ENCODE assay signal across 25 cellular contexts in the genomic region with DNA sequence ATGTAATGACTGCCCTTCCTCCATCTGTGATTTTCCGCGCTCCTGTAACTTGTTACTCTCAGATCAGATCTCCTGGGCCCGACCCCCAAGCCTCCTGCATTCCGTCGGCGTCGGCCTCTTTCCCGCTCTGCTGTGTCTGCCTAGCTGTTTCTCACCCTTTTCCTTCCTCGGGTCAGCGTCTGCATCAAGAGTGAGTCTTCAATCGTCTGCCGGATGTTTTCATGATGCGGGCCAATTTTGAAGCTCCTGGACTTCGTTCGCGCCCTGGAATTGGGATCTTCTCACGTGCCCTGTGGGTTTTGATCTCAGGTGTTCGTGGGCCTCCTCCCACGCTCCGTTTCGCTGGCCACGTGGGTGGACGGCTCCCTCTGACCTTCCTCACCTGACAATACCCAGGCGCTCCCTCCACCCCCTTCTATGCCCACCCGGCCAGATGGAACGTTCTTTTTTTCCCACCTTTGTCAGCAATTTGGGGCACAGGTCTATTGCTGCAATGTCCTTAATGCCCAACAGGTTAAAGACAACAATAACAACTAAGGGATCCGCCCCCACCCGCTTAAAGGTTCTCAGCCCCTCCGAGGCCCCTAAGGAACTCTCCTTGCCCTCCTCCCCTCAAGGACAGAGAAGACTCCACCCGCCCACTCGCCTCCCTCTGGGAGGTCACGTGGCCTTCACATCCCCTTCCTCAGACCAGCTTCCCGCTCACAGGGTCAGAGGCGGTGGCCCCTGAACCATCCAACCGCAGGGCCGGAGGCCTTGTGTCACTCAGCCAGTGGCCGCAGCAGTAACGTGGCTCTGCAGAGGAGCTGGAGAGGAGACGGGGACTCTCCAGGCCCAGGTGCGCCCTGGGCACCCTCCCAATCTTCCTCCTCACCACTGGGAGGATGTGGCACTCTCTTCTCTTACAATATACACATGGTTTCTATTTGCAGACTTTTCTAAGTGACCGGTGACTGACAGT.
DNase-seq lines count a peak whose midpoint lies in the region; ATAC-seq and TF ChIP-seq lines count a peak whose summit lies in the region.
"Had no signal": no experiment of that assay in that cellular context is flagged by ENCODE, and none has a peak within 500 bp of the region (broad histone marks: within the 10 kb centered on the region; RNA-seq: fewer than 3 reads in every experiment).

No MANE protein-coding gene starts in this region.

- no peak overlapping the region for H3K4me2 ChIP-seq in MM.1S (ENCODE audit: low read depth, low read length)
- H3K4me2 ChIP-seq: A549, smooth muscle cell had no signal

- H2AFZ ChIP-seq in MM.1S (ENCODE audit: low read length) = no peak overlapping the region

- ATAC-seq in sciatic nerve (peak; percentile 18), GM21447 (IDR thresholded peaks at IDR 0.05; ENCODE audit: unreplicated experiment) (no peak)
- ATAC-seq: A549; body of pancreas; heart left ventricle; stimulated activated naive CD8-positive, alpha-beta T cell treated with anti-CD3 and anti-CD28 coated beads, Interleukin-15, amount 100 ng/mL, for 72 hours had no signal

- H3K9me3 ChIP-seq in MM.1S (replicated peaks; ENCODE audit: insufficient read depth, low read length) (no peaks in the 10 kb centered on the region), thyroid gland (no peaks in the 10 kb centered on the region)
- H3K9me3 ChIP-seq: A549, BE2C, body of pancreas, heart left ventricle, prostate gland had no signal

- peaks cover 45% of the 10 kb centered on the region for H3K27me3 Mint-ChIP-seq in activated T-cell treated with anti-CD3 and anti-CD28 coated beads, Interleukin-2, amount 50 U/mL, for 24 hours

- no peak overlapping the region for H3K4me3 Mint-ChIP-seq in activated T-cell treated with anti-CD3 and anti-CD28 coated beads, Interleukin-2, amount 50 U/mL, for 24 hours
- H3K4me3 Mint-ChIP-seq: activated naive CD8-positive, alpha-beta T cell treated with anti-CD3 and anti-CD28 coated beads, Interleukin-2, amount 10 ng/mL, durations not matched to agents 7 days and 5 days; activated T-helper 1 cell treated with anti-CD3 and anti-CD28 coated beads, Interleukin-12 subunit alpha, Interleukin-12 subunit beta, Interleukin-2, Interleukin-4 antibody, amounts not matched to agents 30 ng/mL and 10 ng/mL and 1 ng/mL, durations not matched to agents 14 hours and 24 hours and 36 hours; immature natural killer cell; stimulated activated naive CD8-positive, alpha-beta T cell treated with anti-CD3 and anti-CD28 coated beads, Interleukin-15, amount 100 ng/mL, for 72 hours had no signal

- peak; percentile 20 for DNase-seq in activated T-cell treated with anti-CD3 and anti-CD28 coated beads, Interleukin-2, amount 50 U/mL, for 24 hours
- DNase-seq in activated T-cell treated with anti-CD3 and anti-CD28 coated beads for 4 hours (no peak), MM.1S (peak; percentile 14), iPS-NIHi7 (ENCODE audit: extremely low spot score) (peak; percentile 47), sciatic nerve (ENCODE audit: low spot score) (peak; percentile 51), KBM-7 (no peak), thyroid gland (no peak)
- DNase-seq: activated CD4-positive, CD25-positive, alpha-beta regulatory T cell treated with anti-CD3 and anti-CD28 coated beads, Interleukin-2, amount 50 U/mL, for 72 hours; activated naive CD8-positive, alpha-beta T cell treated with anti-CD3 and anti-CD28 coated beads, Interleukin-2, amount 10 ng/mL, durations not matched to agents 7 days and 5 days; BE2C; body of pancreas; Calu3; heart left ventricle; immature natural killer cell; NCI-H1105 treated with DMSO at 0.1 percent for 48 hours; NCI-H526; stimulated activated CD4-positive, alpha-beta T cell treated with anti-CD3 and anti-CD28 coated beads, Interleukin-4, amount 100 ng/mL, for 4 hours; stimulated activated naive CD8-positive, alpha-beta T cell treated with anti-CD3 and anti-CD28 coated beads, Interleukin-15, amount 100 ng/mL, for 72 hours; SW 1271 had no signal

- TF ChIP-seq CTCF in MM.1S (IDR thresholded peaks at IDR 0.05; ENCODE audit: low read length) (no peak), thyroid gland (IDR thresholded peaks at IDR 0.05) (no peak)

- H3K27ac ChIP-seq in MM.1S (ENCODE audit: low read length) (no peak overlapping the region), thyroid gland (no peak overlapping the region)
- H3K27ac ChIP-seq: A549, body of pancreas, heart left ventricle, prostate gland had no signal

- H3K36me3 Mint-ChIP-seq in activated T-cell treated with anti-CD3 and anti-CD28 coated beads, Interleukin-2, amount 50 U/mL, for 24 hours (ENCODE audit: low read depth) = no peaks in the 10 kb centered on the region
- H3K36me3 Mint-ChIP-seq: activated naive CD8-positive, alpha-beta T cell treated with anti-CD3 and anti-CD28 coated beads, Interleukin-2, amount 10 ng/mL, durations not matched to agents 7 days and 5 days; immature natural killer cell had no signal

- intact Hi-C loops in sciatic nerve (cut with DNase I) (no loop called here), thyroid gland (cut with DNase I) (no loop called here)

- TF ChIP-seq POLR2A in thyroid gland (IDR thresholded peaks at IDR 0.05) = no peak

- no peaks in the 10 kb centered on the region for H4K20me1 ChIP-seq in MM.1S (ENCODE audit: insufficient read depth, low read length)

- no peaks in the 10 kb centered on the region for H3K4me1 Mint-ChIP-seq in activated T-cell treated with anti-CD3 and anti-CD28 coated beads, Interleukin-2, amount 50 U/mL, for 24 hours (ENCODE audit: low read depth)
- H3K4me1 Mint-ChIP-seq: activated naive CD8-positive, alpha-beta T cell treated with anti-CD3 and anti-CD28 coated beads, Interleukin-2, amount 10 ng/mL, durations not matched to agents 7 days and 5 days; immature natural killer cell; stimulated activated naive CD8-positive, alpha-beta T cell treated with anti-CD3 and anti-CD28 coated beads, Interleukin-15, amount 100 ng/mL, for 72 hours had no signal

- no peak overlapping the region for H3K4me3 ChIP-seq in MM.1S (ENCODE audit: low read length)
- no peak overlapping the region for H3K4me3 ChIP-seq in thyroid gland (replicated peaks in 1 of 3)
- H3K4me3 ChIP-seq: A549, body of pancreas, heart left ventricle, lung, prostate gland, smooth muscle cell had no signal

- 83 to 84% methylated on average over 40 to 41 of the region's 41 CpGs for WGBS in thyroid gland, 2 donors

- no peak overlapping the region for H3K9ac ChIP-seq in MM.1S (ENCODE audit: low read length)

- no peaks in the 10 kb centered on the region for H3K36me3 ChIP-seq in MM.1S (replicated peaks; ENCODE audit: insufficient read depth, low read length)
- no peaks in the 10 kb centered on the region for H3K36me3 ChIP-seq in thyroid gland
- H3K36me3 ChIP-seq: BE2C, heart left ventricle, prostate gland had no signal

- H3K27ac Mint-ChIP-seq in activated T-cell treated with anti-CD3 and anti-CD28 coated beads, Interleukin-2, amount 50 U/mL, for 24 hours = no peak overlapping the region
- H3K27ac Mint-ChIP-seq: activated naive CD8-positive, alpha-beta T cell treated with anti-CD3 and anti-CD28 coated beads, Interleukin-2, amount 10 ng/mL, durations not matched to agents 7 days and 5 days; activated T-helper 1 cell treated with anti-CD3 and anti-CD28 coated beads, Interleukin-12 subunit alpha, Interleukin-12 subunit beta, Interleukin-2, Interleukin-4 antibody, amounts not matched to agents 30 ng/mL and 10 ng/mL and 1 ng/mL, durations not matched to agents 14 hours and 24 hours and 36 hours; immature natural killer cell; stimulated activated naive CD8-positive, alpha-beta T cell treated with anti-CD3 and anti-CD28 coated beads, Interleukin-15, amount 100 ng/mL, for 72 hours had no signal

- no peaks in the 10 kb centered on the region for H3F3A ChIP-seq in MM.1S (ENCODE audit: insufficient read depth, low read length)

- no peaks in the 10 kb centered on the region for H3K9me3 Mint-ChIP-seq in activated T-cell treated with anti-CD3 and anti-CD28 coated beads, Interleukin-2, amount 50 U/mL, for 24 hours
- H3K9me3 Mint-ChIP-seq: activated naive CD8-positive, alpha-beta T cell treated with anti-CD3 and anti-CD28 coated beads, Interleukin-2, amount 10 ng/mL, durations not matched to agents 7 days and 5 days; activated T-helper 1 cell treated with anti-CD3 and anti-CD28 coated beads, Interleukin-12 subunit alpha, Interleukin-12 subunit beta, Interleukin-2, Interleukin-4 antibody, amounts not matched to agents 30 ng/mL and 10 ng/mL and 1 ng/mL, durations not matched to agents 14 hours and 24 hours and 36 hours; stimulated activated naive CD8-positive, alpha-beta T cell treated with anti-CD3 and anti-CD28 coated beads, Interleukin-15, amount 100 ng/mL, for 72 hours had no signal

- in situ Hi-C loops in KBM-7 (cut with MboI; ENCODE audit: low pct_unique_long_range_greater_than_20kb, low sequenced_read_pairs) = no loop called here

- H3K79me2 ChIP-seq in MM.1S (ENCODE audit: low read length) = no peaks in the 10 kb centered on the region

- H3K4me1 ChIP-seq in MM.1S (ENCODE audit: low read length) (no peaks in the 10 kb centered on the region), thyroid gland (no peaks in the 10 kb centered on the region)
- H3K4me1 ChIP-seq: A549, BE2C, body of pancreas, heart left ventricle, prostate gland had no signal

- H3K27me3 ChIP-seq in MM.1S (replicated peaks; ENCODE audit: insufficient read depth, low read length) (peaks cover 72% of the 10 kb centered on the region), thyroid gland (no peaks in the 10 kb centered on the region)
- H3K27me3 ChIP-seq: body of pancreas had no signal

- H3K9me2 ChIP-seq in MM.1S (replicated peaks; ENCODE audit: insufficient read depth, low read length) = no peaks in the 10 kb centered on the region

Comparison
In these comparisons a context has a peak if more than half of its experiments do, and no peak if none do; other contexts are left out.
1. DNase-seq: peak in activated T-cell treated with anti-CD3 and anti-CD28 coated beads, Interleukin-2, amount 50 U/mL, for 24 hours (single experiment), MM.1S (single experiment), iPS-NIHi7 (single experiment) and sciatic nerve (single experiment); none in activated T-cell treated with anti-CD3 and anti-CD28 coated beads for 4 hours (single experiment), KBM-7 (single experiment) and thyroid gland (0 of 2).